ENCODE assay signal across 1 cellular context in the genomic region with DNA sequence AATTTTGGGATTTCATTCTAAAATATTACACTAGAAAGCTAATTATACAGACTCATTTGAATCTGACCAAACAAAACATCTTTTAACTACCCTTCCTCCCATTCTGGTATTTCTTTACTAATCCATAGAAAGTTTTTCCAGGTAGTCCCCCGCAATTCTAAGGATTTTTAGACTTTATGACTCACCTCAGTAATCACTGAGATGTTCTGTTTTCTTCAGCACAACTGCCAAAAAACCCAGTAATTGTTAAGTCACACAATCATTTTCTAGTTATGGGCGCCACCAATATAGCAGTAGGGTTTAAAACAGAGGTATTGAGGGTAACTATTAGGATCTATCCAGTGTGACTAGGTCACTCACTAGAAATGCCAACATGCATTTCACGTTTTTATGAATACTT.
TF ChIP-seq lines count a peak whose summit lies in the region.

No MANE protein-coding gene starts in this region.

TF ChIP-seq in K562, 482 proteins besides CTCF, POLR2A, EP300 and RAD21:
- TF ChIP-seq CEBPG (CRISPR knock-in tag; IDR thresholded peaks at IDR 0.05) (no peak), CEBPG (tag; conservative IDR thresholded peaks at IDR 0.05 in 1 of 2, IDR thresholded peaks at IDR 0.05 in 1 of 2) (no peak), SIN3A (IDR thresholded peaks at IDR 0.05; ENCODE audit: borderline replicate concordance in 2 of 2, control insufficient read depth in 1 of 2, low read depth in 2 of 2, low read length in 2 of 2) (0 out of 4 replicates have a peak, but pooled peaks of 1 of the 2 experiments have one; percentile 1), DIDO1 (tag; IDR thresholded peaks at IDR 0.05; ENCODE audit: low read depth) (no peak), YY1 (IDR thresholded peaks at IDR 0.05; ENCODE audit: borderline replicate concordance in 1 of 3, control insufficient read depth in 1 of 3, extremely low read depth in 1 of 3, insufficient read depth in 3 of 3, insufficient read length in 1 of 3, insufficient replicate concordance in 2 of 3, low read depth in 1 of 3, low read length in 2 of 3) (no peak), ZNF766 (CRISPR knock-in tag; conservative IDR thresholded peaks at IDR 0.05) (no peak), CSDE1 (IDR thresholded peaks at IDR 0.05) (no peak), SMARCA4 (IDR thresholded peaks at IDR 0.05) (peak; percentile 38; the same call in 1 of the 2 replicates), SMAD4 (CRISPR knock-in tag; conservative IDR thresholded peaks at IDR 0.05) (no peak), ELF1 (tag; IDR thresholded peaks at IDR 0.05) (no peak), NFYB (IDR thresholded peaks at IDR 0.05; ENCODE audit: extremely low read depth, insufficient read length) (no peak), ZBTB1 (CRISPR knock-in tag; IDR thresholded peaks at IDR 0.05; ENCODE audit: borderline replicate concordance, low read depth) (no peak), ETV1 (tag; conservative IDR thresholded peaks at IDR 0.05; ENCODE audit: low read depth) (no peak), HDAC6 (IDR thresholded peaks at IDR 0.05; ENCODE audit: low read depth, low read length) (no peak), POLR2H (tag; IDR thresholded peaks at IDR 0.05; ENCODE audit: low read depth) (no peak), KHSRP (IDR thresholded peaks at IDR 0.05) (no peak), MAFG (tag; conservative IDR thresholded peaks at IDR 0.05) (no peak), SMAD1 (IDR thresholded peaks at IDR 0.05; ENCODE audit: low read depth, low read length, partially characterized antibody) (no peak), IFI16 (CRISPR knock-in tag; IDR thresholded peaks at IDR 0.05) (no peak), ASH1L (IDR thresholded peaks at IDR 0.05; ENCODE audit: borderline replicate concordance, low read depth, partially characterized antibody) (no peak), JUND (IDR thresholded peaks at IDR 0.05; ENCODE audit: borderline replicate concordance, low read depth, low read length) (peak; percentile 21; the same call in 1 of the 2 replicates), JUND (tag; IDR thresholded peaks at IDR 0.05; ENCODE audit: borderline replicate concordance, low read depth, low read length) (no peak), FOSL1 (tag; conservative IDR thresholded peaks at IDR 0.05) (peak; percentile 34; the same call in 1 of the 2 replicates)
- TF ChIP-seq, protein P1, sequence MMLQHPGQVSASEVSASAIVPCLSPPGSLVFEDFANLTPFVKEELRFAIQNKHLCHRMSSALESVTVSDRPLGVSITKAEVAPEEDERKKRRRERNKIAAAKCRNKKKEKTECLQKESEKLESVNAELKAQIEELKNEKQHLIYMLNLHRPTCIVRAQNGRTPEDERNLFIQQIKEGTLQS (IDR thresholded peaks at IDR 0.05), result peak; percentile 52
- TF ChIP-seq, protein P1 (CRISPR knock-in tag; conservative IDR thresholded peaks at IDR 0.05), result no peak
- TF ChIP-seq, protein P2, sequence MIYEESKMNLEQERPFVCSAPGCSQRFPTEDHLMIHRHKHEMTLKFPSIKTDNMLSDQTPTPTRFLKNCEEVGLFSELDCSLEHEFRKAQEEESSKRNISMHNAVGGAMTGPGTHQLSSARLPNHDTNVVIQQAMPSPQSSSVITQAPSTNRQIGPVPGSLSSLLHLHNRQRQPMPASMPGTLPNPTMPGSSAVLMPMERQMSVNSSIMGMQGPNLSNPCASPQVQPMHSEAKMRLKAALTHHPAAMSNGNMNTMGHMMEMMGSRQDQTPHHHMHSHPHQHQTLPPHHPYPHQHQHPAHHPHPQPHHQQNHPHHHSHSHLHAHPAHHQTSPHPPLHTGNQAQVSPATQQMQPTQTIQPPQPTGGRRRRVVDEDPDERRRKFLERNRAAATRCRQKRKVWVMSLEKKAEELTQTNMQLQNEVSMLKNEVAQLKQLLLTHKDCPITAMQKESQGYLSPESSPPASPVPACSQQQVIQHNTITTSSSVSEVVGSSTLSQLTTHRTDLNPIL (CRISPR knock-in tag; IDR thresholded peaks at IDR 0.05), result no peak
- TF ChIP-seq, protein P3, sequence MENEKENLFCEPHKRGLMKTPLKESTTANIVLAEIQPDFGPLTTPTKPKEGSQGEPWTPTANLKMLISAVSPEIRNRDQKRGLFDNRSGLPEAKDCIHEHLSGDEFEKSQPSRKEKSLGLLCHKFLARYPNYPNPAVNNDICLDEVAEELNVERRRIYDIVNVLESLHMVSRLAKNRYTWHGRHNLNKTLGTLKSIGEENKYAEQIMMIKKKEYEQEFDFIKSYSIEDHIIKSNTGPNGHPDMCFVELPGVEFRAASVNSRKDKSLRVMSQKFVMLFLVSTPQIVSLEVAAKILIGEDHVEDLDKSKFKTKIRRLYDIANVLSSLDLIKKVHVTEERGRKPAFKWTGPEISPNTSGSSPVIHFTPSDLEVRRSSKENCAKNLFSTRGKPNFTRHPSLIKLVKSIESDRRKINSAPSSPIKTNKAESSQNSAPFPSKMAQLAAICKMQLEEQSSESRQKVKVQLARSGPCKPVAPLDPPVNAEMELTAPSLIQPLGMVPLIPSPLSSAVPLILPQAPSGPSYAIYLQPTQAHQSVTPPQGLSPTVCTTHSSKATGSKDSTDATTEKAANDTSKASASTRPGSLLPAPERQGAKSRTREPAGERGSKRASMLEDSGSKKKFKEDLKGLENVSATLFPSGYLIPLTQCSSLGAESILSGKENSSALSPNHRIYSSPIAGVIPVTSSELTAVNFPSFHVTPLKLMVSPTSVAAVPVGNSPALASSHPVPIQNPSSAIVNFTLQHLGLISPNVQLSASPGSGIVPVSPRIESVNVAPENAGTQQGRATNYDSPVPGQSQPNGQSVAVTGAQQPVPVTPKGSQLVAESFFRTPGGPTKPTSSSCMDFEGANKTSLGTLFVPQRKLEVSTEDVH (IDR thresholded peaks at IDR 0.05; ENCODE audit: low read depth, partially characterized antibody), result no peak
- TF ChIP-seq, protein P4, sequence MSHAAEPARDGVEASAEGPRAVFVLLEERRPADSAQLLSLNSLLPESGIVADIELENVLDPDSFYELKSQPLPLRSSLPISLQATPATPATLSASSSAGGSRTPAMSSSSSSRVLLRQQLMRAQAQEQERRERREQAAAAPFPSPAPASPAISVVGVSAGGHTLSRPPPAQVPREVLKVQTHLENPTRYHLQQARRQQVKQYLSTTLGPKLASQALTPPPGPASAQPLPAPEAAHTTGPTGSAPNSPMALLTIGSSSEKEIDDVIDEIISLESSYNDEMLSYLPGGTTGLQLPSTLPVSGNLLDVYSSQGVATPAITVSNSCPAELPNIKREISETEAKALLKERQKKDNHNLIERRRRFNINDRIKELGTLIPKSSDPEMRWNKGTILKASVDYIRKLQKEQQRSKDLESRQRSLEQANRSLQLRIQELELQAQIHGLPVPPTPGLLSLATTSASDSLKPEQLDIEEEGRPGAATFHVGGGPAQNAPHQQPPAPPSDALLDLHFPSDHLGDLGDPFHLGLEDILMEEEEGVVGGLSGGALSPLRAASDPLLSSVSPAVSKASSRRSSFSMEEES (CRISPR knock-in tag; IDR thresholded peaks at IDR 0.05), result no peak
- TF ChIP-seq, protein P5, sequence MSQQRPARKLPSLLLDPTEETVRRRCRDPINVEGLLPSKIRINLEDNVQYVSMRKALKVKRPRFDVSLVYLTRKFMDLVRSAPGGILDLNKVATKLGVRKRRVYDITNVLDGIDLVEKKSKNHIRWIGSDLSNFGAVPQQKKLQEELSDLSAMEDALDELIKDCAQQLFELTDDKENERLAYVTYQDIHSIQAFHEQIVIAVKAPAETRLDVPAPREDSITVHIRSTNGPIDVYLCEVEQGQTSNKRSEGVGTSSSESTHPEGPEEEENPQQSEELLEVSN (IDR thresholded peaks at IDR 0.05; ENCODE audit: borderline replicate concordance in 1 of 2, extremely low read depth in 1 of 2, insufficient read depth in 1 of 2, insufficient read length in 1 of 2, low read depth in 1 of 2, low read length in 1 of 2, poor library complexity in 1 of 2, severe bottlenecking in 1 of 2), result no peak
- TF ChIP-seq, protein P6, sequence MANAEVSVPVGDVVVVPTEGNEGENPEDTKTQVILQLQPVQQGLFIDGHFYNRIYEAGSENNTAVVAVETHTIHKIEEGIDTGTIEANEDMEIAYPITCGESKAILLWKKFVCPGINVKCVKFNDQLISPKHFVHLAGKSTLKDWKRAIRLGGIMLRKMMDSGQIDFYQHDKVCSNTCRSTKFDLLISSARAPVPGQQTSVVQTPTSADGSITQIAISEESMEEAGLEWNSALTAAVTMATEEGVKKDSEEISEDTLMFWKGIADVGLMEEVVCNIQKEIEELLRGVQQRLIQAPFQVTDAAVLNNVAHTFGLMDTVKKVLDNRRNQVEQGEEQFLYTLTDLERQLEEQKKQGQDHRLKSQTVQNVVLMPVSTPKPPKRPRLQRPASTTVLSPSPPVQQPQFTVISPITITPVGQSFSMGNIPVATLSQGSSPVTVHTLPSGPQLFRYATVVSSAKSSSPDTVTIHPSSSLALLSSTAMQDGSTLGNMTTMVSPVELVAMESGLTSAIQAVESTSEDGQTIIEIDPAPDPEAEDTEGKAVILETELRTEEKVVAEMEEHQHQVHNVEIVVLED (CRISPR knock-in tag; IDR thresholded peaks at IDR 0.05), result no peak
